Comparison of ENCODE assay signal across 10 cellular contexts in the genomic region with DNA sequence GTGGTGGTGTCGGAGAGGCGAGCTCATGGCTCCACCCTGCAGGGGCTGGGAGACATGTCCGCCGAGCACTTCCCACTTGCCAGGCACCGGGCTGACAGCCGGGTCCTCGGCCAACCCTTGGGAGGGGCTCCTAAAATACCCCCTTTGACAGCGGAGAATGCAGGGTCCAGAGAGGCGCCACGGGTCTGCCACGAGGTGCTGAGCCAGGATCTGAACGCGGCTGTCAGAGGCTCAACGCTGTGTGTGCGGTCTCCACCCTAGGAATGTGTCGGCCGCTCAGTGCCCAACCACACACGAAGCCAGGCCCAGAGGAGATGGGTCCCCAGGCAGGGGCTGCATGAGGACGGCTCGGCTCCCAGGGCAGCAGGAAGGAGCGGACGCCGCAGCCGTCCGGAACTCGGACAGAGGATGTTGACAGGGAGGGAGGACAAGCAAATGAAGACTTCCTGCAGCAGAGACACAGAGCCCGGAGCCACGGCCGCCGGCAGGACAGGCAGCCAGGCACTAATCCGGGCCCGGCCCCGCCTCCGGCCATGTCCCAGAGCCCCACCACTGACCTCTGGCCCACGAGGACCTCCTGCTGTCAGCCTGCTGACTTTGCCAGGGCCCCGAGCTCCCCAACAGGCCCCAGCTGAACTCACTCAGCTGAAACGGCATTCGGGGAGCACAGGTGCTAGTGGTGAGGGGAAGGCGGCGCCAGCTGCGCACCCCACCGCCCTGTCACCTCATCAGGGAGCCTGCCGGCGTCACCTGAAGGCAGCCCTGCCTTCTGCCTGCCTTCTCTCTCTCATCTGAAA. TPM values are rescaled to one million over a fixed set of nuclear protein-coding genes. Genes with fewer than 3 reads are reported as not detected.
DNase-seq lines count a peak whose midpoint lies in the region; ATAC-seq, FAIRE-seq and TF ChIP-seq lines count a peak whose summit lies in the region.
"Had no signal": no experiment of that assay in that cellular context is flagged by ENCODE, and none has a peak within 500 bp of the region (broad histone marks: within the 10 kb centered on the region; RNA-seq: fewer than 3 reads in every experiment).

No MANE protein-coding gene starts in this region.

- peak; percentile 48 for ATAC-seq in HG03342 (IDR thresholded peaks at IDR 0.05; ENCODE audit: unreplicated experiment)
- peak; percentile 35 for ATAC-seq in esophagus mucosa
- no peak for ATAC-seq in activated T-cell treated with anti-CD3 and anti-CD28 coated beads, Interleukin-2, amount 50 U/mL, for 72 hours (replicated peaks in 1 of 2)

- no peaks in the 10 kb centered on the region for H3K27me3 ChIP-seq in GM06990 (replicated peaks; ENCODE audit: control insufficient read depth, insufficient read depth, low read length)

- peaks cover 79% of the 10 kb centered on the region for H3K4me1 Mint-ChIP-seq in nephron progenitor cell
- H3K4me1 Mint-ChIP-seq in activated T-cell treated with anti-CD3 and anti-CD28 coated beads, Interleukin-2, amount 50 U/mL, for 72 hours (ENCODE audit: low read depth): no peaks in the 10 kb centered on the region

- no peak for FAIRE-seq in RCC 7860 (lab: Jason Lieb, UNC)

- no peak for TF ChIP-seq CTCF in GM06990 (IDR thresholded peaks at IDR 0.05; ENCODE audit: insufficient read depth, low read length, poor library complexity, severe bottlenecking)
- TF ChIP-seq CTCF in nephron progenitor cell (IDR thresholded peaks at IDR 0.05): no peak

- H3K4me3 ChIP-seq in GM06990 (replicated peaks; ENCODE audit: low read depth, low read length): peak overlapping the region; percentile 23
- H3K4me3 ChIP-seq: SK-N-MC had no signal

- H3K27ac Mint-ChIP-seq in nephron progenitor cell: peak overlapping the region; percentile 84
- no peak overlapping the region for H3K27ac Mint-ChIP-seq in activated T-cell treated with anti-CD3 and anti-CD28 coated beads, Interleukin-2, amount 50 U/mL, for 72 hours

- peak; percentile 66 for DNase-seq in GM06990 (ENCODE audit: extremely low read depth, insufficient read length)
- DNase-seq in nephron progenitor cell: peak; percentile 57
- no peak for DNase-seq in RCC 7860 (ENCODE audit: low spot score)
- no peak for DNase-seq in activated T-cell treated with anti-CD3 and anti-CD28 coated beads, Interleukin-2, amount 50 U/mL, for 72 hours
- no peak for DNase-seq in NCI-H2107 (lab: John Stamatoyannopoulos, UW)
- no peak for DNase-seq in nucleus accumbens (lab: John Stamatoyannopoulos, UW)
- DNase-seq: DND-41 had no signal

- H3K27me3 Mint-ChIP-seq in nephron progenitor cell (ENCODE audit: low read depth, poor library complexity): no peaks in the 10 kb centered on the region
- H3K27me3 Mint-ChIP-seq in activated T-cell treated with anti-CD3 and anti-CD28 coated beads, Interleukin-2, amount 50 U/mL, for 72 hours (ENCODE audit: low read depth): no peaks in the 10 kb centered on the region

- H3K9me3 Mint-ChIP-seq in nephron progenitor cell: no peaks in the 10 kb centered on the region
- H3K9me3 Mint-ChIP-seq in activated T-cell treated with anti-CD3 and anti-CD28 coated beads, Interleukin-2, amount 50 U/mL, for 72 hours: no peaks in the 10 kb centered on the region

- no peak overlapping the region for H3K4me3 Mint-ChIP-seq in nephron progenitor cell
- H3K4me3 Mint-ChIP-seq in activated T-cell treated with anti-CD3 and anti-CD28 coated beads, Interleukin-2, amount 50 U/mL, for 72 hours: no peak overlapping the region

- peaks cover 1% of the 10 kb centered on the region for H3K36me3 ChIP-seq in GM06990 (ENCODE audit: control insufficient read depth, insufficient read depth, low read length)

- H3K36me3 Mint-ChIP-seq in nephron progenitor cell (ENCODE audit: low read depth): no peaks in the 10 kb centered on the region
- no peaks in the 10 kb centered on the region for H3K36me3 Mint-ChIP-seq in activated T-cell treated with anti-CD3 and anti-CD28 coated beads, Interleukin-2, amount 50 U/mL, for 72 hours (ENCODE audit: insufficient read depth in 2 of 2)

RNA-seq across cellular contexts. Expression of gene VAV2, which starts 12.8 kb away (rescaled TPM):
- 9.1 TPM for total RNA-seq in esophagus mucosa
- total RNA-seq in activated T-cell treated with anti-CD3 and anti-CD28 coated beads, Interleukin-2, amount 50 U/mL, for 72 hours: 1 to 10 TPM; 4.6 to 5.1 TPM

RNA-seq across cellular contexts. Expression of gene BRD3OS, which starts 46.0 kb away (rescaled TPM):
- 5.3 TPM for total RNA-seq in esophagus mucosa
- 10 to 100 TPM in 1 of 2 donors, 1 to 10 TPM in 1; 6.3 to 10.3 TPM for total RNA-seq in activated T-cell treated with anti-CD3 and anti-CD28 coated beads, Interleukin-2, amount 50 U/mL, for 72 hours

Comparison
In these comparisons a context has a peak if more than half of its experiments do, and no peak if none do; other contexts are left out.
1. DNase-seq: peak in GM06990 (single experiment) and nephron progenitor cell (single experiment); none in RCC 7860 (single experiment), activated T-cell treated with anti-CD3 and anti-CD28 coated beads, Interleukin-2, amount 50 U/mL, for 72 hours (0 of 2), NCI-H2107 (single experiment) and nucleus accumbens (0 of 56).
2. ATAC-seq: peak in HG03342 (single experiment) and esophagus mucosa (single experiment); none in activated T-cell treated with anti-CD3 and anti-CD28 coated beads, Interleukin-2, amount 50 U/mL, for 72 hours (0 of 2).